Comparison of ENCODE assay signal across 8 cellular contexts in the genomic region with DNA sequence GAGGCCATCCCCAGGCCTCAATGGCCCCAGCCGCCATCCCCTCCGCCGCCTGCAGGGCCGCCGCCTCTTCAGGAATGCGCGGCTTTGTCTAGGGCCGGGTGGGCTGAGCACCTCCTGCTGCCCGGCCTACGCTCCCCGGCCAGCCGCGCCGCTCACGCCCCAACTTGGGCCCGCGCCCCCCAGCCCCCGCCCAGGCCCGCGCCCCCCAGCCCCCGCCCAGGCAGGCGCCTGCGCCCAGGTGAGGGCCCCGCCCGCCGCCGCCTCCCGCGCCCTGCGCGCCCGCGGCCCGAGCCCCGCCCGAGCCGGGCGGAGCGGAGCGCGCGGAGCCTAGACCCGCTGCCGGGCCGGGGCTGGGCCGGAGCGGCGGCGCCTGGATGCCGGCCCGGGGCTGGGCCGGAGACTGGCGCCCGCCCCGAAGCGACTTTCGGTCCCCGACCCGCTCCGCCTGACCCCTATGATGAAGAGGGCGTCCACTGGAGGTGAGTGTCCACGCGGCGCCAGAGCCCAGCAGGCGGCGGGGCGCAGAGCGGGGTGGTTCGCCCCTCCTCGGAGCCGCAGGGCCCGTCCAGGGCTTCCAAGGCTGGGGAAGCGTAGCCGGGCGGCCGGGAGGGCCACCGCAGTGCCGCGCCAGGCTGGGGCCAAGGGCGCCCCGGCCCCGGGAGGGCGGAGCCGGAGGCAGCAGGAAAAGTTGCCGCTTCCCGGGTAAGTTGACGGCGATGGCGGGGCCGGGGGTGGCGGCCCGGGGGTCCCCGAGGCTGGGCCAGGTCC. TPM values are rescaled to one million over a fixed set of nuclear protein-coding genes. Genes with fewer than 3 reads are reported as not detected.
DNase-seq lines count a peak whose midpoint lies in the region; ATAC-seq, FAIRE-seq and TF ChIP-seq lines count a peak whose summit lies in the region.

No MANE protein-coding gene starts in this region.

- H3K36me3 ChIP-seq in MG63 (no peaks in the 10 kb centered on the region), right lobe of liver (no peaks in the 10 kb centered on the region)

- H3K4me3 Mint-ChIP-seq in central memory CD8-positive, alpha-beta T cell = no peak overlapping the region

- H3K27ac Mint-ChIP-seq in central memory CD8-positive, alpha-beta T cell (ENCODE audit: low read depth) = no peak overlapping the region

- H3K36me3 Mint-ChIP-seq in central memory CD8-positive, alpha-beta T cell (ENCODE audit: insufficient read depth) = peaks cover 3% of the 10 kb centered on the region

- DNase-seq in D341Med (ENCODE audit: low spot score) (peak; percentile 82), MG63 (peak; percentile 23), right lobe of liver (peak in 1 of 3 donors; percentile 73), urothelium cell line (ENCODE audit: low spot score) (peak; percentile 51), T-helper 2 cell (no peak), NCI-H524 treated with DMSO at 0.1 percent for 48 hours (lab: John Stamatoyannopoulos, UW) (no peak)
- DNase-seq in central memory CD8-positive, alpha-beta T cell (ENCODE audit: low spot score in 2 of 2) = no peak

- H3K27me3 ChIP-seq in MG63 = no peaks in the 10 kb centered on the region
- H3K27me3 ChIP-seq in right lobe of liver = no peaks in the 10 kb centered on the region

- no peaks in the 10 kb centered on the region for H3K9me3 Mint-ChIP-seq in central memory CD8-positive, alpha-beta T cell

- H3K4me1 Mint-ChIP-seq in central memory CD8-positive, alpha-beta T cell = no peaks in the 10 kb centered on the region

- H3K9me3 ChIP-seq in MG63 (no peaks in the 10 kb centered on the region), right lobe of liver (no peaks in the 10 kb centered on the region)

- no peak for FAIRE-seq in urothelium cell line (lab: Jason Lieb, UNC)

- peak; percentile 54 for TF ChIP-seq POLR2A in right lobe of liver (IDR thresholded peaks at IDR 0.05)

- WGBS in right lobe of liver (ENCODE audit: insufficient coverage, low coverage, low lambda C conversion rate, missing lambda C conversion rate) = 3% methylated on average over 13 of the region's 93 CpGs

- no peak for TF ChIP-seq CTCF in right lobe of liver (IDR thresholded peaks at IDR 0.05)

- H3K4me3 ChIP-seq in MG63 = peak overlapping the region; percentile 51
- peak overlapping the region; percentile 48 to 63 (median 59) for H3K4me3 ChIP-seq in right lobe of liver

- no peak overlapping the region for H3K27ac ChIP-seq in right lobe of liver

- intact Hi-C loops in right lobe of liver (cut with DNase I) = no loop called here

- H3K4me1 ChIP-seq in right lobe of liver = peaks cover 0 to 12% (median 5%) of the 10 kb centered on the region in 4 donors

- H3K27me3 Mint-ChIP-seq in central memory CD8-positive, alpha-beta T cell = peaks cover 44% of the 10 kb centered on the region

- peak; percentile 14 for ATAC-seq in central memory CD8-positive, alpha-beta T cell (replicated peaks; ENCODE audit: extremely low read depth, poor library complexity, severe bottlenecking)
- peak; percentile 20 to 46 (median 43) for ATAC-seq in right lobe of liver
- ATAC-seq in HG03095 (IDR thresholded peaks at IDR 0.05; ENCODE audit: unreplicated experiment) = no peak

RNA-seq across cellular contexts. Expression of a gene that starts 34.3 kb away (rescaled TPM):
- not detected in 2 replicates for total RNA-seq in MG63 (2014; rRNA removed; shearing (Covaris generic); ENCODE audit: low replicate concordance)
- total RNA-seq in right lobe of liver = 10 to 100 TPM in 1 of 6 experiments, 1 to 10 TPM in 4, under 1 TPM in 1; 0.86 to 31.0 (median 3.8) TPM

Comparison
In these comparisons a context has a peak if more than half of its experiments do, and no peak if none do; other contexts are left out.
1. DNase-seq: peak in D341Med (single experiment), MG63 (single experiment) and urothelium cell line (single experiment); none in central memory CD8-positive, alpha-beta T cell (0 of 2), T-helper 2 cell (0 of 5) and NCI-H524 treated with DMSO at 0.1 percent for 48 hours (single experiment).